ENCODE assay signal across 10 cellular contexts in genomic region chr14:23637655-23638413, GRCh38. TPM values are rescaled to one million over a fixed set of nuclear protein-coding genes. Genes with fewer than 3 reads are reported as not detected.
"Had no signal": no experiment of that assay in that cellular context is flagged by ENCODE, and none has a peak within 500 bp of the region (broad histone marks: within the 10 kb centered on the region; RNA-seq: fewer than 3 reads in every experiment).

No MANE protein-coding gene starts in this region.

RNA-seq across cellular contexts. Expression of gene DHRS2, which starts 1.7 kb away (rescaled TPM):
- total RNA-seq: activated B cell treated with CpG ODN at 0.5 μM for 24 hours, aorta, bronchial epithelial cell, cardiac muscle cell, T-helper 17 cell had no signal

RNA-seq across cellular contexts. Expression of gene JPH4, which starts 59.2 kb away (rescaled TPM):
- total RNA-seq: activated CD4-positive, alpha-beta T cell treated with anti-CD3 and anti-CD28 coated beads, Interleukin-2, amount 10 ng/mL, durations not matched to agents 24 days and 14 days; activated naive CD4-positive, alpha-beta T cell treated with anti-CD3 and anti-CD28 coated beads, Interleukin-2, amount 50 U/mL, for 72 hours; activated T-helper 1 cell treated with anti-CD3 and anti-CD28 coated beads, Interleukin-12 subunit alpha, Interleukin-12 subunit beta, Interleukin-2, Interleukin-4 antibody, amounts not matched to agents 30 ng/mL and 10 ng/mL and 1 ng/mL, durations not matched to agents 14 hours and 24 hours and 36 hours; activated T-helper 17 cell treated with anti-CD3 and anti-CD28 coated beads, Interleukin-2, amount 50 U/mL, for 72 hours; bronchial epithelial cell; T-helper 17 cell; T-helper 2 cell treated with Interferon-gamma antibody and Interleukin-4, amounts not matched to agents 100 ng/mL and 5 ng/mL, for 36 hours had no signal
